ENCODE assay signal across 8 cellular contexts in the genomic region with DNA sequence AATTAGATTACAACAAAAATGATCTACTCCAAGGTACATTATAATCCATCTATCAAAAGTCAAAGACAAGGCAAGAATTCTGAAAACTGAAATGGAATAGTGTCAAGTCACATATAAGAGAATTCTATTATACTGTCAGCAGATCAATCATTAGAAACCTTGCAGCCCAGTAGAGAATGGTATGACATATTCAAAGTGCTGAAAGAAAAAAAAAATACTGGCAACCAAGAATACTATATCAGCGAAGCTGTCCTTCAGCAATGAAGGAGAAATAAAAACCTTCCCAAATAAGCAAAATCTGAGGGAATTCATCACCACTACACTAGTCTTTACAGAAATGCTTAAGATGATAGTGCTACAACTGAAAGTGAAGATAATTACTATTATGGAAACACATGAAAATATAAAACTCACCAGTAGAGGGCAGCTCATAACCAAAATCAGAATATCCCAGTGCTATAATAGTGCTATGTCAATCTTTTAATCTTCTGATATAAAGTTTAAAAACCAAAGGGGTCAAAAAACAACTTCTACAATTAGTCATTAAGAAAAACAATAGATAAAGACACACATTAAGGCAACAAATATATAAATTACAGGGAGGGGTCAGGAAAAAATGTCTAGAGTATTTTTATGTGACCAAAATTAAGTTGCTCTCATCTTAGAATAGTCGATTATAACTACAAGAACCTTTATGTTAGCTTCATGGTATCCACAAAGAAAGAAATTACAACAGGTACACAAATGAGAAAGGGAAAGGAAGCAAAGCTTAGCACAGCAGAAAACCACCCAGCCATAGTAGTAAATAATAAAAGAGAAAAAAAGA.
DNase-seq lines count a peak whose midpoint lies in the region; ATAC-seq, FAIRE-seq and TF ChIP-seq lines count a peak whose summit lies in the region.

No MANE protein-coding gene starts in this region.

- TF ChIP-seq CTCF in PC-9 (conservative IDR thresholded peaks at IDR 0.05) (peak; percentile 64), HepG2 (CRISPR knock-in tag; IDR thresholded peaks at IDR 0.05) (no peak)

- 0% methylated on average over 2 of the region's 2 CpGs for WGBS in HepG2 (ENCODE audit: low lambda C conversion rate)

- H3K9me3 Mint-ChIP-seq in naive thymus-derived CD8-positive, alpha-beta T cell, result peaks cover 12 to 37% (median 18%) of the 10 kb centered on the region in 9 donors

- no peak overlapping the region for H3K27ac Mint-ChIP-seq in naive thymus-derived CD8-positive, alpha-beta T cell

- DNase-seq in PC-9, result no peak
- no peak for DNase-seq in HepG2 (ENCODE audit: low spot score)
- no peak for DNase-seq in naive thymus-derived CD8-positive, alpha-beta T cell
- no peak for DNase-seq in activated CD4-positive, alpha-beta T cell treated with anti-CD3 and anti-CD28 coated beads for 4 hours
- DNase-seq in NCI-H1436 treated with DMSO at 0.1 percent for 48 hours (lab: John Stamatoyannopoulos, UW), result no peak
- DNase-seq in NCI-H2107 (lab: John Stamatoyannopoulos, UW), result no peak

- no peaks in the 10 kb centered on the region for H3F3A ChIP-seq in PC-9 (ENCODE audit: insufficient read depth, low read depth)

- no peaks in the 10 kb centered on the region for H4K20me1 ChIP-seq in PC-9 (ENCODE audit: insufficient read depth)
- no peaks in the 10 kb centered on the region for H4K20me1 ChIP-seq in HepG2 (ENCODE audit: insufficient read depth, low read length)

- H2AFZ ChIP-seq in PC-9 (no peak overlapping the region), HepG2 (ENCODE audit: low read length) (no peak overlapping the region)

- no peak overlapping the region for H3K4me3 Mint-ChIP-seq in naive thymus-derived CD8-positive, alpha-beta T cell

- no peaks in the 10 kb centered on the region for H3K36me3 ChIP-seq in PC-9 (ENCODE audit: low read depth)
- no peaks in the 10 kb centered on the region for H3K36me3 ChIP-seq in HepG2 (replicated peaks in 1 of 2; ENCODE audit: control insufficient read depth in 1 of 2, insufficient read depth in 2 of 2, low read length in 2 of 2)

- H3K27me3 ChIP-seq in PC-9 (ENCODE audit: insufficient read depth, low read depth) (no peaks in the 10 kb centered on the region), HepG2 (ENCODE audit: control insufficient read depth in 1 of 2, insufficient read depth in 2 of 2, low read length in 2 of 2) (no peaks in the 10 kb centered on the region)

- in situ Hi-C loops in HepG2 (cut with HindIII; ENCODE audit: extremely low pct_ligation_motif_present, low pct_unique_long_range_greater_than_20kb), result no loop called here

- peaks cover 0 to 11% (median 2%) of the 10 kb centered on the region in 3 donors for H3K36me3 Mint-ChIP-seq in naive thymus-derived CD8-positive, alpha-beta T cell

- H3K4me2 ChIP-seq in PC-9 (no peak overlapping the region), HepG2 (ENCODE audit: low read depth, low read length) (no peak overlapping the region)

- H3K27ac ChIP-seq in PC-9 (no peak overlapping the region), HepG2 (ENCODE audit: extremely low read length, insufficient read depth, low read length) (no peak overlapping the region)

- H3K9me3 ChIP-seq in PC-9 (ENCODE audit: insufficient read depth, low read depth) (no peaks in the 10 kb centered on the region), HepG2 (ENCODE audit: low read length) (peaks cover 81% of the 10 kb centered on the region)

- CTCF ChIA-PET in PC-9 (lab: Charles Lee), result no interaction called here
- CTCF ChIA-PET in HepG2 (lab: Yijun Ruan, JAX; ENCODE audit: low intra/inter-chr PET ratio, low total read pairs), result no interaction called here

- H3K4me1 Mint-ChIP-seq in naive thymus-derived CD8-positive, alpha-beta T cell, result no peaks in the 10 kb centered on the region

- no peak for TF ChIP-seq RAD21 in HepG2 (CRISPR knock-in tag; IDR thresholded peaks at IDR 0.05)

- intact Hi-C loops in PC-9 (cut with micrococcal nuclease; ENCODE audit: unreplicated experiment) (loop anchor here (5.0 kb wide), 1 partner anchor 1255 kb away; no protein-coding TSS in a partner anchor), HepG2 (cut with micrococcal nuclease; ENCODE audit: unreplicated experiment) (no loop called here)

- TF ChIP-seq EP300 in HepG2 (IDR thresholded peaks at IDR 0.05; ENCODE audit: low read depth in 2 of 2, low read length in 2 of 2) (no peak), HepG2 (CRISPR knock-in tag; IDR thresholded peaks at IDR 0.05; ENCODE audit: borderline replicate concordance) (no peak)

- H3K9ac ChIP-seq in HepG2 (ENCODE audit: insufficient read depth, low read depth, low read length), result no peak overlapping the region

- no peaks in the 10 kb centered on the region for H3K9me2 ChIP-seq in PC-9 (ENCODE audit: insufficient read depth)

- no peaks in the 10 kb centered on the region for H3K79me2 ChIP-seq in PC-9 (ENCODE audit: low read depth)
- H3K79me2 ChIP-seq in HepG2 (ENCODE audit: insufficient read depth, low read length), result no peaks in the 10 kb centered on the region

- ATAC-seq in GM18858 (IDR thresholded peaks at IDR 0.05; ENCODE audit: unreplicated experiment) (peak; percentile 79), HG02623 (IDR thresholded peaks at IDR 0.05; ENCODE audit: unreplicated experiment) (peak; percentile 81), HepG2 (no peak)
- no peak for ATAC-seq in naive thymus-derived CD8-positive, alpha-beta T cell

- H3K4me1 ChIP-seq in PC-9 (replicated peaks; ENCODE audit: insufficient read depth), result no peaks in the 10 kb centered on the region
- H3K4me1 ChIP-seq in HepG2 (ENCODE audit: insufficient read depth, low read length), result no peaks in the 10 kb centered on the region

- POLR2A ChIA-PET in PC-9 (lab: Charles Lee; ENCODE audit: unreplicated experiment), result no interaction called here
- POLR2A ChIA-PET in HepG2 (lab: Yijun Ruan, JAX), result no interaction called here
- POLR2A ChIA-PET in naive thymus-derived CD8-positive, alpha-beta T cell (lab: Charles Lee), result no interaction called here

- no peaks in the 10 kb centered on the region for H3K27me3 Mint-ChIP-seq in naive thymus-derived CD8-positive, alpha-beta T cell

- H3K4me3 ChIP-seq in PC-9, result no peak overlapping the region
- H3K4me3 ChIP-seq in HepG2 (replicated peaks in 1 of 3; ENCODE audit: insufficient read depth in 1 of 3, low read depth in 2 of 3, low read length in 3 of 3), result no peak overlapping the region

- no peak for FAIRE-seq in HepG2 (lab: Jason Lieb, UNC)

- no peak for TF ChIP-seq POLR2A in HepG2 (IDR thresholded peaks at IDR 0.05; ENCODE audit: insufficient read depth in 1 of 2, low read depth in 2 of 2, low read length in 2 of 2)

- BruUV-seq in PC-9 (replicated peaks; lab: Mats Ljungman, UMichigan) (no TSS peak), HepG2 (replicated peaks; lab: Mats Ljungman, UMichigan) (no TSS peak)

TF ChIP-seq in HepG2, 621 proteins besides CTCF, POLR2A, EP300 and RAD21:
- TF ChIP-seq ZKSCAN8 (CRISPR knock-in tag; IDR thresholded peaks at IDR 0.05; ENCODE audit: borderline replicate concordance), result no peak
- no peak for TF ChIP-seq ZFX (CRISPR knock-in tag; IDR thresholded peaks at IDR 0.05; ENCODE audit: low read depth)
- TF ChIP-seq, protein P1, sequence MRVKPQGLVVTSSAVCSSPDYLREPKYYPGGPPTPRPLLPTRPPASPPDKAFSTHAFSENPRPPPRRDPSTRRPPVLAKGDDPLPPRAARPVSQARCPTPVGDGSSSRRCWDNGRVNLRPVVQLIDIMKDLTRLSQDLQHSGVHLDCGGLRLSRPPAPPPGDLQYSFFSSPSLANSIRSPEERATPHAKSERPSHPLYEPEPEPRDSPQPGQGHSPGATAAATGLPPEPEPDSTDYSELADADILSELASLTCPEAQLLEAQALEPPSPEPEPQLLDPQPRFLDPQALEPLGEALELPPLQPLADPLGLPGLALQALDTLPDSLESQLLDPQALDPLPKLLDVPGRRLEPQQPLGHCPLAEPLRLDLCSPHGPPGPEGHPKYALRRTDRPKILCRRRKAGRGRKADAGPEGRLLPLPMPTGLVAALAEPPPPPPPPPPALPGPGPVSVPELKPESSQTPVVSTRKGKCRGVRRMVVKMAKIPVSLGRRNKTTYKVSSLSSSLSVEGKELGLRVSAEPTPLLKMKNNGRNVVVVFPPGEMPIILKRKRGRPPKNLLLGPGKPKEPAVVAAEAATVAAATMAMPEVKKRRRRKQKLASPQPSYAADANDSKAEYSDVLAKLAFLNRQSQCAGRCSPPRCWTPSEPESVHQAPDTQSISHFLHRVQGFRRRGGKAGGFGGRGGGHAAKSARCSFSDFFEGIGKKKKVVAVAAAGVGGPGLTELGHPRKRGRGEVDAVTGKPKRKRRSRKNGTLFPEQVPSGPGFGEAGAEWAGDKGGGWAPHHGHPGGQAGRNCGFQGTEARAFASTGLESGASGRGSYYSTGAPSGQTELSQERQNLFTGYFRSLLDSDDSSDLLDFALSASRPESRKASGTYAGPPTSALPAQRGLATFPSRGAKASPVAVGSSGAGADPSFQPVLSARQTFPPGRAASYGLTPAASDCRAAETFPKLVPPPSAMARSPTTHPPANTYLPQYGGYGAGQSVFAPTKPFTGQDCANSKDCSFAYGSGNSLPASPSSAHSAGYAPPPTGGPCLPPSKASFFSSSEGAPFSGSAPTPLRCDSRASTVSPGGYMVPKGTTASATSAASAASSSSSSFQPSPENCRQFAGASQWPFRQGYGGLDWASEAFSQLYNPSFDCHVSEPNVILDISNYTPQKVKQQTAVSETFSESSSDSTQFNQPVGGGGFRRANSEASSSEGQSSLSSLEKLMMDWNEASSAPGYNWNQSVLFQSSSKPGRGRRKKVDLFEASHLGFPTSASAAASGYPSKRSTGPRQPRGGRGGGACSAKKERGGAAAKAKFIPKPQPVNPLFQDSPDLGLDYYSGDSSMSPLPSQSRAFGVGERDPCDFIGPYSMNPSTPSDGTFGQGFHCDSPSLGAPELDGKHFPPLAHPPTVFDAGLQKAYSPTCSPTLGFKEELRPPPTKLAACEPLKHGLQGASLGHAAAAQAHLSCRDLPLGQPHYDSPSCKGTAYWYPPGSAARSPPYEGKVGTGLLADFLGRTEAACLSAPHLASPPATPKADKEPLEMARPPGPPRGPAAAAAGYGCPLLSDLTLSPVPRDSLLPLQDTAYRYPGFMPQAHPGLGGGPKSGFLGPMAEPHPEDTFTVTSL (CRISPR knock-in tag; IDR thresholded peaks at IDR 0.05; ENCODE audit: borderline replicate concordance), result no peak
- peak; percentile 24; the same call in 1 of the 2 replicates for TF ChIP-seq STAG1 (CRISPR knock-in tag; IDR thresholded peaks at IDR 0.05)

Comparison
In these comparisons a context has a peak if more than half of its experiments do, and no peak if none do; other contexts are left out.
1. ATAC-seq: peak in GM18858 (single experiment) and HG02623 (single experiment); none in HepG2 (single experiment) and naive thymus-derived CD8-positive, alpha-beta T cell (0 of 2).